ENCODE assay signal across 8 cellular contexts in the genomic region with DNA sequence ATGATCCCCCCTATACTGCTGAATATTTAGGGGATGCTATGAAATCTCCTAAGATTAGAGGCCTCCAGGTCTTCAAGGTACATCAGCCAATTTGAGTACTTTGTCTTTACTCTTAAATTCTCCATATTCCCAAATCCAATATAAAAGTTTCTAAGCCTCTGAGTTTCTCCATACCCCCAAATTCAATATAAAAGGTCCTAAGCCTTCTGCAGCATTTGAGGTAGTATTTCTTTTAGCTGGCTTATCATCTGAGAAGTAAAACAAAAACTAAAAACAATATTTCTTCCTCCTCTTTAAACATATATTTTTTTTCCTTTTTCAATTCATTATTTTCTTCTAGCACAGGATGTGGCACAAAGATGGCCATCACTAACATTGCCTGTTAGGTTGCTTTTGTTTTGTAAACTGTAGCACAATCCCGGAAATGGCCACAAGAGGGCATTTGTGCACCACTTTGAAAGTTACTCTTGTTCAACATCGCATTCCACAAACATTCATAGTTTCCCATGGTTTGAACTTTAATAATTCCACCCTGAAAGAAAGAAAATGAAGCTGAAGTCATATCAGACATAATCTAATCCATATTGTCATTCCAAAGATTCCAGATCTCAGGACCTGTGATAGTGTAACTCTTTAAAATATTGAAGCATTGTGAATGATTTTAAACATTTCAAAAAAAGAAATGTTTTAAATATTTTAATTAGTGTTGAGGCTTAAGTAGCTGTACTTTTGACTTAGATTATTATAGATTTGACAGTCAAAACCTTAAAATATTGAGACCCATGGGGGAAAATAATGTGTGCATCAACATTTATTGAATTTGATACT. TPM values are rescaled to one million over a fixed set of nuclear protein-coding genes. Genes with fewer than 3 reads are reported as not detected.
A peak's percentile ranks its signal among the peaks of the same experiment; 100 is the strongest.
DNase-seq lines count a peak whose midpoint lies in the region; ATAC-seq and TF ChIP-seq lines count a peak whose summit lies in the region.

No MANE protein-coding gene starts in this region.

- no peaks in the 10 kb centered on the region for H3K27me3 ChIP-seq in CD4-positive, alpha-beta T cell (ENCODE audit: control insufficient read depth, insufficient read depth, low read length)

- intact Hi-C loops in CD4-positive, alpha-beta T cell (cut with DNase I, micrococcal nuclease): loop anchor here (5.0 to 10.0 kb wide), 2 partner anchors 875 to 877 kb away; no protein-coding TSS in a partner anchor
- intact Hi-C loops in activated T-helper 2 cell treated with anti-CD3 and anti-CD28 coated beads, Interferon-gamma antibody, Interleukin-2, Interleukin-4, amounts not matched to agents 10 μg/mL and 5 μg/mL and 100 μg/mL, durations not matched to agents 14 hours and 24 hours and 36 hours (cut with micrococcal nuclease): loop anchor here (5.0 kb wide), 1 partner anchor 80 kb away; no protein-coding TSS in a partner anchor

- no peak overlapping the region for H3K4me3 Mint-ChIP-seq in CD4-positive, alpha-beta T cell
- H3K4me3 Mint-ChIP-seq in activated T-helper 2 cell treated with anti-CD3 and anti-CD28 coated beads, Interferon-gamma antibody, Interleukin-2, Interleukin-4, amounts not matched to agents 10 μg/mL and 5 μg/mL and 100 μg/mL, durations not matched to agents 14 hours and 24 hours and 36 hours (ENCODE audit: low read depth): no peak overlapping the region

- POLR2A ChIA-PET in CD4-positive, alpha-beta T cell (lab: Charles Lee): interaction anchor here (0.7 kb wide), 1 partner anchor 455 kb away, joined by 3 read pairs; no protein-coding TSS in a partner anchor

- no peak for ATAC-seq in CD4-positive, alpha-beta T cell (ENCODE audit: poor library complexity)
- ATAC-seq in GM18508 (IDR thresholded peaks at IDR 0.05; ENCODE audit: insufficient read depth, unreplicated experiment) (peak; percentile 83), HG03039 (IDR thresholded peaks at IDR 0.05; ENCODE audit: unreplicated experiment) (peak; percentile 82), HG02588 (IDR thresholded peaks at IDR 0.05; ENCODE audit: unreplicated experiment) (no peak)

- no peak overlapping the region for H3K27ac Mint-ChIP-seq in CD4-positive, alpha-beta T cell
- H3K27ac Mint-ChIP-seq in activated T-helper 2 cell treated with anti-CD3 and anti-CD28 coated beads, Interferon-gamma antibody, Interleukin-2, Interleukin-4, amounts not matched to agents 10 μg/mL and 5 μg/mL and 100 μg/mL, durations not matched to agents 14 hours and 24 hours and 36 hours: no peak overlapping the region

- H3K36me3 Mint-ChIP-seq in CD4-positive, alpha-beta T cell (ENCODE audit: low read depth): no peaks in the 10 kb centered on the region
- H3K36me3 Mint-ChIP-seq in activated T-helper 2 cell treated with anti-CD3 and anti-CD28 coated beads, Interferon-gamma antibody, Interleukin-2, Interleukin-4, amounts not matched to agents 10 μg/mL and 5 μg/mL and 100 μg/mL, durations not matched to agents 14 hours and 24 hours and 36 hours (ENCODE audit: low read depth): no peaks in the 10 kb centered on the region

- CTCF ChIA-PET in CD4-positive, alpha-beta T cell (lab: Charles Lee): no interaction called here

- DNase-seq in CD4-positive, alpha-beta T cell: peak in 6 of 10 experiments; percentile 3 to 17 (median 10)
- DNase-seq in NCI-H345 treated with DMSO at 0.1 percent for 48 hours (lab: John Stamatoyannopoulos, UW; ENCODE audit: unreplicated experiment) (peak; percentile 20), germinal center (ENCODE audit: low spot score) (peak; percentile 13), pons (ENCODE audit: low spot score) (peak; percentile 63)
- peak; percentile 12 for DNase-seq in activated T-helper 2 cell treated with anti-CD3 and anti-CD28 coated beads, Interferon-gamma antibody, Interleukin-2, Interleukin-4, amounts not matched to agents 10 μg/mL and 5 μg/mL and 100 μg/mL, durations not matched to agents 14 hours and 24 hours and 36 hours (ENCODE audit: low spot score)

- no peaks in the 10 kb centered on the region for H3K4me1 Mint-ChIP-seq in CD4-positive, alpha-beta T cell (ENCODE audit: low read depth)
- peaks cover 1% of the 10 kb centered on the region for H3K4me1 Mint-ChIP-seq in activated T-helper 2 cell treated with anti-CD3 and anti-CD28 coated beads, Interferon-gamma antibody, Interleukin-2, Interleukin-4, amounts not matched to agents 10 μg/mL and 5 μg/mL and 100 μg/mL, durations not matched to agents 14 hours and 24 hours and 36 hours (ENCODE audit: low read depth)

- no peaks in the 10 kb centered on the region for H3K27me3 Mint-ChIP-seq in CD4-positive, alpha-beta T cell
- peaks cover 9% of the 10 kb centered on the region for H3K27me3 Mint-ChIP-seq in activated T-helper 2 cell treated with anti-CD3 and anti-CD28 coated beads, Interferon-gamma antibody, Interleukin-2, Interleukin-4, amounts not matched to agents 10 μg/mL and 5 μg/mL and 100 μg/mL, durations not matched to agents 14 hours and 24 hours and 36 hours (ENCODE audit: low read depth)

- peak; percentile 82 for TF ChIP-seq CTCF in CD4-positive, alpha-beta T cell (IDR thresholded peaks at IDR 0.05)

- H3K9me3 ChIP-seq in CD4-positive, alpha-beta T cell (ENCODE audit: control insufficient read depth, low read length): no peaks in the 10 kb centered on the region

- no peaks in the 10 kb centered on the region for H3K9me3 Mint-ChIP-seq in CD4-positive, alpha-beta T cell
- no peaks in the 10 kb centered on the region for H3K9me3 Mint-ChIP-seq in activated T-helper 2 cell treated with anti-CD3 and anti-CD28 coated beads, Interferon-gamma antibody, Interleukin-2, Interleukin-4, amounts not matched to agents 10 μg/mL and 5 μg/mL and 100 μg/mL, durations not matched to agents 14 hours and 24 hours and 36 hours

- no peak overlapping the region for H3K27ac ChIP-seq in CD4-positive, alpha-beta T cell (ENCODE audit: low read depth, low read length)

RNA-seq across cellular contexts. Expression of gene SCGB3A2, which starts 21.0 kb away (rescaled TPM):
- not detected for total RNA-seq in CD4-positive, alpha-beta T cell
- total RNA-seq in activated T-helper 2 cell treated with anti-CD3 and anti-CD28 coated beads, Interferon-gamma antibody, Interleukin-2, Interleukin-4, amounts not matched to agents 10 μg/mL and 5 μg/mL and 100 μg/mL, durations not matched to agents 14 hours and 24 hours and 36 hours: not detected in 2 replicates

RNA-seq across cellular contexts. Expression of gene SPINK1, which starts 26.0 kb away (rescaled TPM):
- total RNA-seq in CD4-positive, alpha-beta T cell: not detected
- total RNA-seq in activated T-helper 2 cell treated with anti-CD3 and anti-CD28 coated beads, Interferon-gamma antibody, Interleukin-2, Interleukin-4, amounts not matched to agents 10 μg/mL and 5 μg/mL and 100 μg/mL, durations not matched to agents 14 hours and 24 hours and 36 hours: not detected in 2 replicates

RNA-seq across cellular contexts. Expression of gene C5orf46, which starts 48.8 kb away (rescaled TPM):
- total RNA-seq in CD4-positive, alpha-beta T cell: not detected
- total RNA-seq in activated T-helper 2 cell treated with anti-CD3 and anti-CD28 coated beads, Interferon-gamma antibody, Interleukin-2, Interleukin-4, amounts not matched to agents 10 μg/mL and 5 μg/mL and 100 μg/mL, durations not matched to agents 14 hours and 24 hours and 36 hours: not detected in 2 replicates

Comparison
In these comparisons a context has a peak if more than half of its experiments do, and no peak if none do; other contexts are left out.
1. ATAC-seq: peak in GM18508 (single experiment) and HG03039 (single experiment); none in CD4-positive, alpha-beta T cell (single experiment) and HG02588 (single experiment).
2. DNase-seq: peak in every context shown above with its lines; median percentile 63 in pons; 20 in NCI-H345 treated with DMSO at 0.1 percent for 48 hours; 13 in germinal center; 12 in activated T-helper 2 cell treated with anti-CD3 and anti-CD28 coated beads, Interferon-gamma antibody, Interleukin-2, Interleukin-4, amounts not matched to agents 10 μg/mL and 5 μg/mL and 100 μg/mL, durations not matched to agents 14 hours and 24 hours and 36 hours; 10 in CD4-positive, alpha-beta T cell.